1 cellular context compared by ENCODE assay signal in the genomic region with DNA sequence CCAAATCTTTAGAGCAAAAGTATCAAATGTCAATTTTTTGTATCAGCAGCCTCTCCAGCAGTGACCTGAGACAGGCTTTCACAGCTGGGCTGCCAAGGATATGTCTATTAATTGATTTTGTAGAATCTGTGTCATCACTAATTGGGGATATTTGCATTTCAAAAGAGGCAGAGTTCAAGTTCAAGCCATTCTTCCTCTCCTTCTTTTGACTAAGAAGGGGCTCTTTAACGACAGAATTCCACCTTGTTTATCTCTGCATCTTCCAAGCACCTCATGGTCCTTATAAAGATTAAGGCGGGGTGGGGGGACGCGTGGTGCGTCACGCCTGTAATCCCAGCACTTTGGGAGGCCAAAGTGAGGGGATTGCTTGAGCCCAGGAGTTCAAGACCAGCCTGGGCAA.
TF ChIP-seq lines count a peak whose summit lies in the region.

No MANE protein-coding gene starts in this region.

TF ChIP-seq in GM23338, 12 proteins besides CTCF, POLR2A, EP300 and RAD21 (continued from another document):
- TF ChIP-seq, protein P1, sequence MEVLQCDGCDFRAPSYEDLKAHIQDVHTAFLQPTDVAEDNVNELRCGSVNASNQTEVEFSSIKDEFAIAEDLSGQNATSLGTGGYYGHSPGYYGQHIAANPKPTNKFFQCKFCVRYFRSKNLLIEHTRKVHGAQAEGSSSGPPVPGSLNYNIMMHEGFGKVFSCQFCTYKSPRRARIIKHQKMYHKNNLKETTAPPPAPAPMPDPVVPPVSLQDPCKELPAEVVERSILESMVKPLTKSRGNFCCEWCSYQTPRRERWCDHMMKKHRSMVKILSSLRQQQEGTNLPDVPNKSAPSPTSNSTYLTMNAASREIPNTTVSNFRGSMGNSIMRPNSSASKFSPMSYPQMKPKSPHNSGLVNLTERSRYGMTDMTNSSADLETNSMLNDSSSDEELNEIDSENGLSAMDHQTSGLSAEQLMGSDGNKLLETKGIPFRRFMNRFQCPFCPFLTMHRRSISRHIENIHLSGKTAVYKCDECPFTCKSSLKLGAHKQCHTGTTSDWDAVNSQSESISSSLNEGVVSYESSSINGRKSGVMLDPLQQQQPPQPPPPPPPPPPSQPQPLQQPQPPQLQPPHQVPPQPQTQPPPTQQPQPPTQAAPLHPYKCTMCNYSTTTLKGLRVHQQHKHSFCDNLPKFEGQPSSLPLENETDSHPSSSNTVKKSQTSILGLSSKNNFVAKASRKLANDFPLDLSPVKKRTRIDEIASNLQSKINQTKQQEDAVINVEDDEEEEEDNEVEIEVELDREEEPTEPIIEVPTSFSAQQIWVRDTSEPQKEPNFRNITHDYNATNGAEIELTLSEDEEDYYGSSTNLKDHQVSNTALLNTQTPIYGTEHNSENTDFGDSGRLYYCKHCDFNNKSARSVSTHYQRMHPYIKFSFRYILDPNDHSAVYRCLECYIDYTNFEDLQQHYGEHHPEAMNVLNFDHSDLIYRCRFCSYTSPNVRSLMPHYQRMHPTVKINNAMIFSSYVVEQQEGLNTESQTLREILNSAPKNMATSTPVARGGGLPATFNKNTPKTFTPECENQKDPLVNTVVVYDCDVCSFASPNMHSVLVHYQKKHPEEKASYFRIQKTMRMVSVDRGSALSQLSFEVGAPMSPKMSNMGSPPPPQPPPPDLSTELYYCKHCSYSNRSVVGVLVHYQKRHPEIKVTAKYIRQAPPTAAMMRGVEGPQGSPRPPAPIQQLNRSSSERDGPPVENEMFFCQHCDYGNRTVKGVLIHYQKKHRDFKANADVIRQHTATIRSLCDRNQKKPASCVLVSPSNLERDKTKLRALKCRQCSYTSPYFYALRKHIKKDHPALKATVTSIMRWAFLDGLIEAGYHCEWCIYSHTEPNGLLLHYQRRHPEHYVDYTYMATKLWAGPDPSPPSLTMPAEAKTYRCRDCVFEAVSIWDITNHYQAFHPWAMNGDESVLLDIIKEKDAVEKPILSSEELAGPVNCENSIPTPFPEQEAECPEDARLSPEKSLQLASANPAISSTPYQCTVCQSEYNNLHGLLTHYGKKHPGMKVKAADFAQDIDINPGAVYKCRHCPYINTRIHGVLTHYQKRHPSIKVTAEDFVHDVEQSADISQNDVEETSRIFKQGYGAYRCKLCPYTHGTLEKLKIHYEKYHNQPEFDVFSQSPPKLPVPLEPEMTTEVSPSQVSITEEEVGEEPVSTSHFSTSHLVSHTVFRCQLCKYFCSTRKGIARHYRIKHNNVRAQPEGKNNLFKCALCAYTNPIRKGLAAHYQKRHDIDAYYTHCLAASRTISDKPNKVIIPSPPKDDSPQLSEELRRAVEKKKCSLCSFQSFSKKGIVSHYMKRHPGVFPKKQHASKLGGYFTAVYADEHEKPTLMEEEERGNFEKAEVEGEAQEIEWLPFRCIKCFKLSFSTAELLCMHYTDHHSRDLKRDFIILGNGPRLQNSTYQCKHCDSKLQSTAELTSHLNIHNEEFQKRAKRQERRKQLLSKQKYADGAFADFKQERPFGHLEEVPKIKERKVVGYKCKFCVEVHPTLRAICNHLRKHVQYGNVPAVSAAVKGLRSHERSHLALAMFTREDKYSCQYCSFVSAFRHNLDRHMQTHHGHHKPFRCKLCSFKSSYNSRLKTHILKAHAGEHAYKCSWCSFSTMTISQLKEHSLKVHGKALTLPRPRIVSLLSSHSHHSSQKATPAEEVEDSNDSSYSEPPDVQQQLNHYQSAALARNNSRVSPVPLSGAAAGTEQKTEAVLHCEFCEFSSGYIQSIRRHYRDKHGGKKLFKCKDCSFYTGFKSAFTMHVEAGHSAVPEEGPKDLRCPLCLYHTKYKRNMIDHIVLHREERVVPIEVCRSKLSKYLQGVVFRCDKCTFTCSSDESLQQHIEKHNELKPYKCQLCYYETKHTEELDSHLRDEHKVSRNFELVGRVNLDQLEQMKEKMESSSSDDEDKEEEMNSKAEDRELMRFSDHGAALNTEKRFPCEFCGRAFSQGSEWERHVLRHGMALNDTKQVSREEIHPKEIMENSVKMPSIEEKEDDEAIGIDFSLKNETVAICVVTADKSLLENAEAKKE (CRISPR knock-in tag; IDR thresholded peaks at IDR 0.05): no peak
- TF ChIP-seq, protein P2, sequence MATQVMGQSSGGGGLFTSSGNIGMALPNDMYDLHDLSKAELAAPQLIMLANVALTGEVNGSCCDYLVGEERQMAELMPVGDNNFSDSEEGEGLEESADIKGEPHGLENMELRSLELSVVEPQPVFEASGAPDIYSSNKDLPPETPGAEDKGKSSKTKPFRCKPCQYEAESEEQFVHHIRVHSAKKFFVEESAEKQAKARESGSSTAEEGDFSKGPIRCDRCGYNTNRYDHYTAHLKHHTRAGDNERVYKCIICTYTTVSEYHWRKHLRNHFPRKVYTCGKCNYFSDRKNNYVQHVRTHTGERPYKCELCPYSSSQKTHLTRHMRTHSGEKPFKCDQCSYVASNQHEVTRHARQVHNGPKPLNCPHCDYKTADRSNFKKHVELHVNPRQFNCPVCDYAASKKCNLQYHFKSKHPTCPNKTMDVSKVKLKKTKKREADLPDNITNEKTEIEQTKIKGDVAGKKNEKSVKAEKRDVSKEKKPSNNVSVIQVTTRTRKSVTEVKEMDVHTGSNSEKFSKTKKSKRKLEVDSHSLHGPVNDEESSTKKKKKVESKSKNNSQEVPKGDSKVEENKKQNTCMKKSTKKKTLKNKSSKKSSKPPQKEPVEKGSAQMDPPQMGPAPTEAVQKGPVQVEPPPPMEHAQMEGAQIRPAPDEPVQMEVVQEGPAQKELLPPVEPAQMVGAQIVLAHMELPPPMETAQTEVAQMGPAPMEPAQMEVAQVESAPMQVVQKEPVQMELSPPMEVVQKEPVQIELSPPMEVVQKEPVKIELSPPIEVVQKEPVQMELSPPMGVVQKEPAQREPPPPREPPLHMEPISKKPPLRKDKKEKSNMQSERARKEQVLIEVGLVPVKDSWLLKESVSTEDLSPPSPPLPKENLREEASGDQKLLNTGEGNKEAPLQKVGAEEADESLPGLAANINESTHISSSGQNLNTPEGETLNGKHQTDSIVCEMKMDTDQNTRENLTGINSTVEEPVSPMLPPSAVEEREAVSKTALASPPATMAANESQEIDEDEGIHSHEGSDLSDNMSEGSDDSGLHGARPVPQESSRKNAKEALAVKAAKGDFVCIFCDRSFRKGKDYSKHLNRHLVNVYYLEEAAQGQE (IDR thresholded peaks at IDR 0.05; ENCODE audit: unreplicated experiment): no peak
- TF ChIP-seq ZNF114 (CRISPR knock-in tag; IDR thresholded peaks at IDR 0.05) (no peak), EZH2phosphoT487 (IDR thresholded peaks at IDR 0.05; ENCODE audit: unreplicated experiment) (no peak)
